In the genomic region with DNA sequence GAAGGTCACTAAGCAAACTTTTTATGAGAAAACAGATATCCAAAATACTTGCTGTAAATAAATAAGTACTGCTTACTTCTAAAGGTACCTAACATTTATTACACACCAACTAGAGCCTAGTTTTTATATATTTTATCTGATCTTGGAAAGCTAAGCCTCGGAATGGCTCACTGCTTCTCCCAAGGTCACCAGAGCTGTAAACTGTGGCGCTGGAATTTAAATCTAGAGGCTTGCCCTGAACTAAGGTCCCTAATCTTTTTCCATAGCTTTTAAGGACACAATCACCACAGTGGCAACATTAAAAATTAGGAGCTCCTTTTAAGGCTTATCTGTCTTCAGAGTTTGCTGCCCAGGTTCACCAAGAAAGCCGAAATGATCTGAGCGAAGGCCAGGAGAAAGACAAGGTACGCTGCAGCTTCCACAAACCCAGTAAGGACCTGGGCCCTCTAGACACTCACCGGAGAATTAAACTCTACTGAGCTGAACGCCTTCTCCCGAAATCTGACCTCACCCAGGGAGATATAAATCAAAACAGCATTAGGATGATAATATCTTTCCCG, we compare ENCODE assay signal across 8 cellular contexts. TPM values are rescaled to one million over a fixed set of nuclear protein-coding genes. Genes with fewer than 3 reads are reported as not detected.
A peak's percentile ranks its signal among the peaks of the same experiment; 100 is the strongest.
DNase-seq lines count a peak whose midpoint lies in the region; ATAC-seq, FAIRE-seq and TF ChIP-seq lines count a peak whose summit lies in the region.

No MANE protein-coding gene starts in this region.

- no peak for FAIRE-seq in HTR-8/SVneo (lab: Jason Lieb, UNC)

- H3K36me3 ChIP-seq in SJSA1 (peaks cover 17% of the 10 kb centered on the region; the same call in 1 of the 2 replicates), fibroblast of lung (ENCODE audit: control insufficient read depth, insufficient read depth, low read length) (no peaks in the 10 kb centered on the region)

- peak; percentile 2 for ATAC-seq in HG02623 (IDR thresholded peaks at IDR 0.05; ENCODE audit: unreplicated experiment)

- H3K4me3 ChIP-seq in GM12864 (ENCODE audit: low read depth, low read length) (peak overlapping the region; percentile 79), SJSA1 (peak overlapping the region; percentile 44), fibroblast of lung (replicated peaks in 1 of 4; ENCODE audit: control extremely low read depth in 1 of 4, insufficient read depth in 1 of 4, low read depth in 3 of 4, low read length in 4 of 4) (peak overlapping the region; percentile 61 to 79 (median 71))

- peak overlapping the region; percentile 82 for H2AFZ ChIP-seq in fibroblast of lung (ENCODE audit: low read length)

- H3K4me3 Mint-ChIP-seq in neural crest cell = peak overlapping the region; percentile 98

- H3K4me2 ChIP-seq in fibroblast of lung (ENCODE audit: extremely low read depth, insufficient read depth, low read length) = peak overlapping the region; percentile 20

- H3K9ac ChIP-seq in fibroblast of lung (ENCODE audit: insufficient read depth, low read length) = peak overlapping the region; percentile 28

- H3K27me3 ChIP-seq in SJSA1 (replicated peaks) = no peaks in the 10 kb centered on the region
- no peaks in the 10 kb centered on the region for H3K27me3 ChIP-seq in fibroblast of lung (ENCODE audit: control insufficient read depth, insufficient read depth, low read length)

- H3K27me3 Mint-ChIP-seq in neural crest cell (ENCODE audit: low read depth) = no peaks in the 10 kb centered on the region

- H3K4me1 ChIP-seq in SJSA1 (replicated peaks) (no peaks in the 10 kb centered on the region; the same call in 1 of the 2 replicates), fibroblast of lung (ENCODE audit: control insufficient read depth, extremely low read depth, insufficient read depth, low read length) (no peaks in the 10 kb centered on the region)

- H3K4me1 Mint-ChIP-seq in neural crest cell = peaks cover 46% of the 10 kb centered on the region

- peaks cover 33% of the 10 kb centered on the region for H3K79me2 ChIP-seq in fibroblast of lung (ENCODE audit: control insufficient read depth, insufficient read depth, low read length)

- peak overlapping the region; percentile 100 for H3K27ac Mint-ChIP-seq in neural crest cell (ENCODE audit: unreplicated experiment)

- H3K9me3 Mint-ChIP-seq in neural crest cell = no peaks in the 10 kb centered on the region

- DNase-seq in GM12864 (ENCODE audit: low read depth) (no peak), SJSA1 (ENCODE audit: low read depth in 1 of 2, low spot score in 2 of 2) (no peak), fibroblast of lung (ENCODE audit: low read depth in 2 of 2) (peak; percentile 8 to 11), neural crest cell (ENCODE audit: low read depth, low spot score) (no peak), NCI-H345 treated with DMSO at 0.1 percent for 48 hours (lab: John Stamatoyannopoulos, UW; ENCODE audit: unreplicated experiment) (no peak), HTR-8/SVneo (ENCODE audit: insufficient read length, low spot score) (no peak), DMS153 treated with DMSO at 0.1 percent for 48 hours (lab: John Stamatoyannopoulos, UW; ENCODE audit: unreplicated experiment) (no peak)

- H3K27ac ChIP-seq in SJSA1 (peak overlapping the region; percentile 64), fibroblast of lung (ENCODE audit: insufficient read depth, low read length) (peak overlapping the region; percentile 73)

- no peaks in the 10 kb centered on the region for H3K9me3 ChIP-seq in SJSA1 (replicated peaks)
- no peaks in the 10 kb centered on the region for H3K9me3 ChIP-seq in fibroblast of lung (ENCODE audit: control insufficient read depth, insufficient read depth, low read depth, low read length)

- no peaks in the 10 kb centered on the region for H4K20me1 ChIP-seq in fibroblast of lung (ENCODE audit: control insufficient read depth, extremely low read depth, insufficient read depth, low read length)

- H3K36me3 Mint-ChIP-seq in neural crest cell (ENCODE audit: low read depth) = peaks cover 4% of the 10 kb centered on the region

- no peak for TF ChIP-seq CTCF in GM12864 (IDR thresholded peaks at IDR 0.05; ENCODE audit: low read depth, low read length, missing control alignments)
- no peak for TF ChIP-seq CTCF in fibroblast of lung (conservative IDR thresholded peaks at IDR 0.05 in 1 of 2, IDR thresholded peaks at IDR 0.05 in 1 of 2; ENCODE audit: low read depth in 1 of 2, low read length in 2 of 2)
- TF ChIP-seq CTCF in neural crest cell (conservative IDR thresholded peaks at IDR 0.05) = no peak

RNA-seq across cellular contexts. Expression of a gene that starts 0.6 kb away (rescaled TPM):
- 33.0 and 51.8 TPM in 2 replicates for total RNA-seq in SJSA1 (2014; rRNA removed; shearing (Covaris generic))
- total RNA-seq in fibroblast of lung = 77.5 and 110 TPM in 2 replicates
- polyA plus RNA-seq in fibroblast of lung = 33.3 and 48.5 TPM in 2 replicates
- 24.4 and 37.3 TPM in 2 replicates for polyA plus RNA-seq in fibroblast of lung (2012)
- 2.4 and 6.5 TPM in 2 replicates for polyA minus RNA-seq in fibroblast of lung (ENCODE audit: low replicate concordance)
- 127 and 132 TPM in 2 replicates for total RNA-seq in neural crest cell

RNA-seq across cellular contexts. Expression of a gene that starts 11.0 kb away (rescaled TPM):
- 16.2 and 34.2 TPM in 2 replicates for total RNA-seq in SJSA1 (2014; rRNA removed; shearing (Covaris generic))
- total RNA-seq in fibroblast of lung (5.6 and 6.6 TPM in 2 replicates), neural crest cell (50.7 and 53.2 TPM in 2 replicates)
- polyA plus RNA-seq in fibroblast of lung = 16.9 and 28.7 TPM in 2 replicates
- polyA plus RNA-seq in fibroblast of lung (2012) = 10.4 and 21.2 TPM in 2 replicates
- polyA minus RNA-seq in fibroblast of lung (ENCODE audit: low replicate concordance) = 4.3 and 5.9 TPM in 2 replicates

RNA-seq across cellular contexts. Expression of a gene that starts 26.7 kb away (rescaled TPM):
- 9.9 and 20.7 TPM in 2 replicates for total RNA-seq in SJSA1 (2014; rRNA removed; shearing (Covaris generic))
- total RNA-seq in fibroblast of lung = 20.0 and 22.0 TPM in 2 replicates
- polyA plus RNA-seq in fibroblast of lung = 20.3 and 22.4 TPM in 2 replicates
- 16.0 and 16.7 TPM in 2 replicates for polyA plus RNA-seq in fibroblast of lung (2012)
- polyA minus RNA-seq in fibroblast of lung (ENCODE audit: low replicate concordance) = 10.6 and 17.0 TPM in 2 replicates
- 25.6 and 25.8 TPM in 2 replicates for total RNA-seq in neural crest cell

Comparison
In these comparisons a context has a peak if more than half of its experiments do, and no peak if none do; other contexts are left out.
1. DNase-seq: peak in fibroblast of lung (2 of 2); none in GM12864 (single experiment), SJSA1 (0 of 2), neural crest cell (single experiment), NCI-H345 treated with DMSO at 0.1 percent for 48 hours (single experiment), HTR-8/SVneo (single experiment) and DMS153 treated with DMSO at 0.1 percent for 48 hours (single experiment).
2. Peak in every context shown above with its lines, with median percentiles within 50 percentile points of each other: H3K4me3 ChIP-seq.